ENCODE assay signal across 17 cellular contexts in the genomic region with DNA sequence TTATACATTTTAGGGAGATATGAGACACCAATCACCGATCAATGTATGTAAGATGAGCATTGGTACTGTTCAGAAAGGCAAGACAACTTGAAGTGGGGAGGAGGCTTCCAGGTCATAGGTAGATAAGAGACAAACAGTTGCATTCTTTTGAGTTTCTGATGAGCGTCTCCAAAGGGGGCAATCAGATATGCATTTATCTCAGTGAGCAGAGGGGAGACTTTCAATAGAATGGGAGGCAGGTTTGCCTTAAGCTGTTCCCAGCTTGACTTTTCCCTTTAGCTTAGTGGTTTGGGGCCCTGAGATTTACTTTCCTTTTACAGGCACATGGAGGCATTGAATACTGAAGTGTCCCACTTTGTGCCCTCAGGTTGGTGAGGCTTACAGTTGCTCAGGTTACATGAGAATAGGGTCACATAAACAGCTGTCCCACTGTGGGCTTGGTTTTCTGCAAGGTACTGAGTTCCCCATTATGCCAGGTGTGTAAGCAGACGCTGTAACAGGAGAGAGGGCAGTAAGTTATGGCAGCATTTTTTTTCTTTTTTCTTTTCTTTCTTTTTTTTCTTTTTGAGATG.
A peak's percentile ranks its signal among the peaks of the same experiment; 100 is the strongest.
DNase-seq lines count a peak whose midpoint lies in the region; ATAC-seq, FAIRE-seq and TF ChIP-seq lines count a peak whose summit lies in the region.
"Had no signal": no experiment of that assay in that cellular context is flagged by ENCODE, and none has a peak within 500 bp of the region (broad histone marks: within the 10 kb centered on the region; RNA-seq: fewer than 3 reads in every experiment).

No MANE protein-coding gene starts in this region.

- no peaks in the 10 kb centered on the region for H4K20me1 ChIP-seq in H9 (ENCODE audit: control insufficient read depth, insufficient read depth, insufficient read length)
- peaks cover 9% of the 10 kb centered on the region; the same call in 1 of the 2 replicates for H4K20me1 ChIP-seq in K562 (replicated peaks; ENCODE audit: control insufficient read depth, insufficient read depth, low read length)
- no peaks in the 10 kb centered on the region for H4K20me1 ChIP-seq in osteoblast (ENCODE audit: insufficient read depth, low read length)

- DNase-seq in H9, result no peak
- DNase-seq in K562 (ENCODE audit: extremely low read depth in 1 of 4, low spot score in 3 of 4), result no peak
- peak; percentile 23 for DNase-seq in osteoblast (ENCODE audit: insufficient read length, low spot score, missing footprints)
- peak; percentile 22 to 40 for DNase-seq in vagina (ENCODE audit: extremely low spot score in 2 of 2)
- DNase-seq in NCI-H510A treated with DMSO at 0.1 percent for 48 hours (lab: John Stamatoyannopoulos, UW), result no peak
- DNase-seq in activated T-cell treated with anti-CD3 and anti-CD28 coated beads, Interleukin-2, amount 50 U/mL, for 1 hour, result no peak
- DNase-seq: BE2C; CD4-positive, alpha-beta memory T cell; COR-L47; DMS53; GF-D8; HCEC 1CT had no signal

- no peak for TF ChIP-seq POLR2A in K562 (conservative IDR thresholded peaks at IDR 0.05)
- TF ChIP-seq POLR2A in vagina (IDR thresholded peaks at IDR 0.05), result no peak

- no CpG with 5 or more reads among the region's 3 CpGs for WGBS in H9 (ENCODE audit: extremely low coverage, insufficient read length, low lambda C conversion rate)
- WGBS in K562 (ENCODE audit: insufficient coverage, low coverage, missing lambda C conversion rate), result 10% methylated on average over 3 of the region's 3 CpGs

- no peaks in the 10 kb centered on the region for H3K23me2 ChIP-seq in H9 (ENCODE audit: insufficient read length, low read depth, low read length, poor library complexity, severe bottlenecking)

- H3K27ac ChIP-seq in H9 (ENCODE audit: insufficient read length, low read depth, low read length), result no peak overlapping the region
- H3K27ac ChIP-seq in K562 (ENCODE audit: extremely low read depth, low read depth, low read length), result no peak overlapping the region
- no peak overlapping the region for H3K27ac ChIP-seq in osteoblast (ENCODE audit: low read depth, low read length)
- no peak overlapping the region for H3K27ac ChIP-seq in vagina
- H3K27ac ChIP-seq: A549, C4-2B, HL-60 had no signal

- H3K79me1 ChIP-seq in H9 (ENCODE audit: insufficient read depth, low read depth, low read length, poor library complexity, severe bottlenecking), result no peaks in the 10 kb centered on the region

- TF ChIP-seq RAD21 in K562 (CRISPR knock-in tag; conservative IDR thresholded peaks at IDR 0.05 in 1 of 2, IDR thresholded peaks at IDR 0.05 in 1 of 2), result no peak

- no peak for ATAC-seq in K562
- ATAC-seq: A549 had no signal

- CTCF ChIA-PET in K562 (lab: Yijun Ruan, JAX; ENCODE audit: low intra/inter-chr PET ratio), result no interaction called here

- H3K36me3 Mint-ChIP-seq in H9 (ENCODE audit: insufficient read depth in 1 of 3, low read depth in 3 of 3), result no peaks in the 10 kb centered on the region; a peak in 1 of 7 replicates
- H3K36me3 Mint-ChIP-seq: CD4-positive, alpha-beta memory T cell had no signal

- H3K4me3 ChIP-seq in K562 (no peak overlapping the region), osteoblast (ENCODE audit: insufficient read depth, low read length) (no peak overlapping the region), vagina (no peak overlapping the region)
- H3K4me3 ChIP-seq: A549 had no signal

- no peak overlapping the region for H3K9ac ChIP-seq in H9 (ENCODE audit: extremely low read depth, insufficient read length, low read length)
- H3K9ac ChIP-seq in K562 (ENCODE audit: insufficient read depth in 1 of 2, low read depth in 2 of 2, low read length in 2 of 2), result no peak overlapping the region

- H3T11ph ChIP-seq in H9 (ENCODE audit: low read length), result no peak overlapping the region

- no peak overlapping the region for H2BK5ac ChIP-seq in H9 (ENCODE audit: insufficient read length, low read length)

- H3K56ac ChIP-seq in H9 (ENCODE audit: insufficient read length, low read depth, low read length), result no peak overlapping the region

- H3K27ac Mint-ChIP-seq in H9, result peak overlapping the region in 2 of 3 experiments; percentile 4 to 53; a peak in 1 of 7 replicates
- H3K27ac Mint-ChIP-seq: CD4-positive, alpha-beta memory T cell had no signal

- H3K36me3 ChIP-seq in K562 (ENCODE audit: control insufficient read depth, insufficient read depth, low read length) (no peaks in the 10 kb centered on the region), osteoblast (ENCODE audit: insufficient read depth, low read length) (no peaks in the 10 kb centered on the region), vagina (no peaks in the 10 kb centered on the region)
- H3K36me3 ChIP-seq: BE2C had no signal

- no peak overlapping the region for H4K8ac ChIP-seq in H9 (replicated peaks; ENCODE audit: insufficient read length, low read depth, low read length)

- H3K4ac ChIP-seq in H9 (ENCODE audit: low read depth, low read length), result no peak overlapping the region

- H3K27me3 ChIP-seq in H9 (ENCODE audit: insufficient read depth, low read length) (no peaks in the 10 kb centered on the region), K562 (ENCODE audit: control insufficient read depth in 2 of 2, insufficient read depth in 2 of 2, low read length in 2 of 2) (peaks cover 43 to 57% of the 10 kb centered on the region in 2 experiments), osteoblast (ENCODE audit: insufficient read depth, low read length) (peaks cover 4% of the 10 kb centered on the region), vagina (no peaks in the 10 kb centered on the region)
- H3K27me3 ChIP-seq: BE2C had no signal

- no peaks in the 10 kb centered on the region for H3K9me3 ChIP-seq in H9 (ENCODE audit: control insufficient read depth, low read depth, low read length)
- H3K9me3 ChIP-seq in K562 (replicated peaks; ENCODE audit: control insufficient read depth, insufficient read depth, low read depth, low read length), result 0 out of 2 replicates have a peak, but pooled peaks cover 4% of the 10 kb centered on the region
- H3K9me3 ChIP-seq in osteoblast (ENCODE audit: low read depth, low read length), result peaks cover 3% of the 10 kb centered on the region
- no peaks in the 10 kb centered on the region for H3K9me3 ChIP-seq in vagina
- H3K9me3 ChIP-seq: A549, BE2C had no signal

- FAIRE-seq in K562 (lab: Jason Lieb, UNC), result no peak
- FAIRE-seq: A549, GM19239, H1 had no signal

- H2BK20ac ChIP-seq in H9 (ENCODE audit: low read depth, low read length, poor library complexity, severe bottlenecking), result no peak overlapping the region

- intact Hi-C loops in K562 (cut with micrococcal nuclease) (no loop called here), vagina (cut with DNase I) (no loop called here)

- peaks cover 11 to 20% of the 10 kb centered on the region in 2 experiments for H3K4me1 Mint-ChIP-seq in H9
- H3K4me1 Mint-ChIP-seq: CD4-positive, alpha-beta memory T cell had no signal

- peaks cover 4% of the 10 kb centered on the region; the same call in 1 of the 2 replicates for H3K27me3 Mint-ChIP-seq in H9 (ENCODE audit: low read depth)

- H3K14ac ChIP-seq in H9 (ENCODE audit: insufficient read depth, low read length), result no peak overlapping the region

- peaks cover 0 to 5% of the 10 kb centered on the region in 2 experiments; a peak in 3 of 5 replicates for H3K9me3 Mint-ChIP-seq in H9

- H3K79me2 ChIP-seq in H9 (ENCODE audit: insufficient read depth, low read length) (no peaks in the 10 kb centered on the region), K562 (ENCODE audit: control insufficient read depth, insufficient read depth, low read length) (no peaks in the 10 kb centered on the region), osteoblast (ENCODE audit: insufficient read depth, low read length) (no peaks in the 10 kb centered on the region)

- TSS peak; percentile 21 for BruUV-seq in K562 (replicated peaks; lab: Mats Ljungman, UMichigan)

- H3K4me2 ChIP-seq in H9 (ENCODE audit: insufficient read depth, insufficient read length, low read length) (no peak overlapping the region), K562 (ENCODE audit: insufficient read depth, low read length) (no peak overlapping the region), osteoblast (ENCODE audit: insufficient read depth, low read length) (no peak overlapping the region)
- H3K4me2 ChIP-seq: A549 had no signal

- POLR2A ChIA-PET in K562 (lab: Yijun Ruan, JAX), result interaction anchor here (0.8 to 5.0 kb wide), 7 partner anchors 9 to 66 kb away, joined by 3 to 41 read pairs (median 5); no protein-coding TSS in a partner anchor

- H2BK15ac ChIP-seq in H9 (ENCODE audit: low read depth, low read length), result no peak overlapping the region

- no peak overlapping the region for H2BK12ac ChIP-seq in H9 (ENCODE audit: insufficient read length, low read depth, low read length)

- H3K23ac ChIP-seq in H9 (ENCODE audit: insufficient read length, low read depth, low read length), result no peak overlapping the region

- H3K4me1 ChIP-seq in H9 (ENCODE audit: insufficient read depth, low read length) (no peaks in the 10 kb centered on the region), K562 (replicated peaks in 1 of 2; ENCODE audit: control insufficient read depth in 2 of 2, insufficient read depth in 2 of 2, low read length in 2 of 2) (no peaks in the 10 kb centered on the region), osteoblast (ENCODE audit: insufficient read depth, low read length) (no peaks in the 10 kb centered on the region), vagina (no peaks in the 10 kb centered on the region)
- H3K4me1 ChIP-seq: A549, BE2C had no signal

- H2BK120ac ChIP-seq in H9 (ENCODE audit: low read depth, low read length, poor library complexity, severe bottlenecking), result no peak overlapping the region

- no peak overlapping the region for H4K91ac ChIP-seq in H9 (ENCODE audit: insufficient read length, low read depth, low read length)

- no peak for TF ChIP-seq EP300 in K562 (IDR thresholded peaks at IDR 0.05; ENCODE audit: low read length)

- no peak overlapping the region for H4K5ac ChIP-seq in H9 (ENCODE audit: insufficient read length, low read depth, low read length)

- H3K18ac ChIP-seq in H9 (ENCODE audit: insufficient read length, low read depth, low read length), result no peak overlapping the region

- H3K9me1 ChIP-seq in K562 (ENCODE audit: control insufficient read depth, insufficient read depth, low read length), result no peaks in the 10 kb centered on the region

- H2AK5ac ChIP-seq in H9 (ENCODE audit: insufficient read length, low read length), result no peak overlapping the region

- in situ Hi-C loops in K562 (cut with MboI), result no loop called here

- H3K4me3 Mint-ChIP-seq in H9, result no peak overlapping the region
- H3K4me3 Mint-ChIP-seq: CD4-positive, alpha-beta memory T cell had no signal

- H2AFZ ChIP-seq in H9 (ENCODE audit: low read length) (no peak overlapping the region), K562 (ENCODE audit: low read depth, low read length) (no peak overlapping the region), osteoblast (ENCODE audit: low read length) (no peak overlapping the region)

- no peak for TF ChIP-seq CTCF in H9 (conservative IDR thresholded peaks at IDR 0.05)
- no peak for TF ChIP-seq CTCF in K562 (IDR thresholded peaks at IDR 0.05 in 2 of 3, conservative IDR thresholded peaks at IDR 0.05 in 1 of 3; ENCODE audit: insufficient read depth in 2 of 3, low read depth in 1 of 3, low read length in 3 of 3)
- TF ChIP-seq CTCF in osteoblast (IDR thresholded peaks at IDR 0.05; ENCODE audit: extremely low read depth, low read depth, low read length), result no peak
- no peak for TF ChIP-seq CTCF in vagina (IDR thresholded peaks at IDR 0.05)

TF ChIP-seq in K562, 482 proteins besides CTCF, POLR2A, EP300 and RAD21 (continues in another document):
- no peak for TF ChIP-seq SMAD2 (IDR thresholded peaks at IDR 0.05; ENCODE audit: low read depth, low read length)

Comparison
In these comparisons a context has a peak if more than half of its experiments do, and no peak if none do; other contexts are left out.
1. DNase-seq: peak in osteoblast (single experiment) and vagina (2 of 2); none in H9 (single experiment), K562 (0 of 4), NCI-H510A treated with DMSO at 0.1 percent for 48 hours (single experiment) and activated T-cell treated with anti-CD3 and anti-CD28 coated beads, Interleukin-2, amount 50 U/mL, for 1 hour (single experiment).